Comparison of ENCODE assay signal across 13 cellular contexts in genomic region chr19:34274284-34274826, GRCh38. TPM values are rescaled to one million over a fixed set of nuclear protein-coding genes. Genes with fewer than 3 reads are reported as not detected.
A peak's percentile ranks its signal among the peaks of the same experiment; 100 is the strongest.
DNase-seq lines count a peak whose midpoint lies in the region; ATAC-seq, FAIRE-seq and TF ChIP-seq lines count a peak whose summit lies in the region.
"Had no signal": no experiment of that assay in that cellular context is flagged by ENCODE, and none has a peak within 500 bp of the region (broad histone marks: within the 10 kb centered on the region; RNA-seq: fewer than 3 reads in every experiment).

No MANE protein-coding gene starts in this region.

- no peaks in the 10 kb centered on the region for H3K9me3 Mint-ChIP-seq in activated CD8-positive, alpha-beta T cell treated with anti-CD3 and anti-CD28 coated beads for 36 hours
- H3K9me3 Mint-ChIP-seq in activated CD8-positive, alpha-beta T cell treated with anti-CD3 and anti-CD28 coated beads, Interleukin-2, amount 10 ng/mL, durations not matched to agents 7 days and 5 days (ENCODE audit: insufficient read depth): no peaks in the 10 kb centered on the region

- dilution Hi-C loops in keratinocyte (cut with MboI; ENCODE audit: extremely low pct_ligation_motif_present, low sequenced_read_pairs): no loop called here

- no peak overlapping the region for H3K9ac ChIP-seq in keratinocyte (ENCODE audit: control insufficient read depth, extremely low read depth, insufficient read depth, low read length)

- POLR2A ChIA-PET in activated CD8-positive, alpha-beta T cell treated with anti-CD3 and anti-CD28 coated beads for 36 hours (lab: Charles Lee): no interaction called here
- POLR2A ChIA-PET in activated CD8-positive, alpha-beta T cell treated with anti-CD3 and anti-CD28 coated beads, Interleukin-2, amount 10 ng/mL, durations not matched to agents 7 days and 5 days (lab: Charles Lee): no interaction called here

- peak; percentile 13 for FAIRE-seq in keratinocyte (lab: Jason Lieb, UNC)

- peaks cover 28% of the 10 kb centered on the region for H3K79me2 ChIP-seq in keratinocyte (ENCODE audit: control insufficient read depth, insufficient read depth, low read length)

- no peak for TF ChIP-seq CTCF in activated CD8-positive, alpha-beta T cell treated with anti-CD3 and anti-CD28 coated beads for 36 hours (IDR thresholded peaks at IDR 0.05)
- TF ChIP-seq CTCF in keratinocyte (optimal IDR thresholded peaks at IDR 0.05 in 1 of 3, IDR thresholded peaks at IDR 0.05 in 1 of 3, conservative IDR thresholded peaks at IDR 0.05 in 1 of 3; ENCODE audit: extremely low read depth in 1 of 3, insufficient read depth in 2 of 3, low read length in 3 of 3): no peak

- H3K4me3 ChIP-seq in keratinocyte (ENCODE audit: control insufficient read depth in 2 of 3, extremely low read depth in 1 of 3, insufficient read depth in 2 of 3, low read depth in 1 of 3, low read length in 3 of 3): peak overlapping the region in 2 of 3 experiments; percentile 20 to 35

- no peaks in the 10 kb centered on the region for H3K9me3 ChIP-seq in keratinocyte (ENCODE audit: control insufficient read depth, low read depth, low read length)

- peaks cover 1% of the 10 kb centered on the region for H3K36me3 Mint-ChIP-seq in activated CD8-positive, alpha-beta T cell treated with anti-CD3 and anti-CD28 coated beads for 36 hours (ENCODE audit: low read depth)
- H3K36me3 Mint-ChIP-seq in activated CD8-positive, alpha-beta T cell treated with anti-CD3 and anti-CD28 coated beads, Interleukin-2, amount 10 ng/mL, durations not matched to agents 7 days and 5 days (ENCODE audit: low read depth): peaks cover 4% of the 10 kb centered on the region

- peaks cover 0 to 2% of the 10 kb centered on the region in 2 experiments for H3K36me3 ChIP-seq in keratinocyte (ENCODE audit: control insufficient read depth in 2 of 2, extremely low read depth in 1 of 2, insufficient read depth in 2 of 2, low read length in 2 of 2)

- H3K4me3 Mint-ChIP-seq in activated CD8-positive, alpha-beta T cell treated with anti-CD3 and anti-CD28 coated beads for 36 hours: no peak overlapping the region
- H3K4me3 Mint-ChIP-seq in activated CD8-positive, alpha-beta T cell treated with anti-CD3 and anti-CD28 coated beads, Interleukin-2, amount 10 ng/mL, durations not matched to agents 7 days and 5 days: no peak overlapping the region
- H3K4me3 Mint-ChIP-seq: activated naive CD8-positive, alpha-beta T cell had no signal

- ATAC-seq in activated CD8-positive, alpha-beta T cell treated with anti-CD3 and anti-CD28 coated beads for 36 hours: no peak
- no peak for ATAC-seq in activated CD8-positive, alpha-beta T cell treated with anti-CD3 and anti-CD28 coated beads, Interleukin-2, amount 10 ng/mL, durations not matched to agents 7 days and 5 days
- ATAC-seq in GM19397 (IDR thresholded peaks at IDR 0.05; ENCODE audit: unreplicated experiment): no peak
- no peak for ATAC-seq in HG03135 (IDR thresholded peaks at IDR 0.05; ENCODE audit: unreplicated experiment)

- no peaks in the 10 kb centered on the region for H3K27me3 Mint-ChIP-seq in activated CD8-positive, alpha-beta T cell treated with anti-CD3 and anti-CD28 coated beads for 36 hours
- H3K27me3 Mint-ChIP-seq in activated CD8-positive, alpha-beta T cell treated with anti-CD3 and anti-CD28 coated beads, Interleukin-2, amount 10 ng/mL, durations not matched to agents 7 days and 5 days (ENCODE audit: low read depth): no peaks in the 10 kb centered on the region
- H3K27me3 Mint-ChIP-seq: activated naive CD8-positive, alpha-beta T cell had no signal

- H3K27ac Mint-ChIP-seq in activated CD8-positive, alpha-beta T cell treated with anti-CD3 and anti-CD28 coated beads for 36 hours: peak overlapping the region; percentile 1
- H3K27ac Mint-ChIP-seq in activated CD8-positive, alpha-beta T cell treated with anti-CD3 and anti-CD28 coated beads, Interleukin-2, amount 10 ng/mL, durations not matched to agents 7 days and 5 days: no peak overlapping the region

- intact Hi-C loops in activated CD8-positive, alpha-beta T cell treated with anti-CD3 and anti-CD28 coated beads for 36 hours (cut with micrococcal nuclease): no loop called here
- intact Hi-C loops in posterior cingulate gyrus (cut with DNase I): no loop called here

- H3K4me1 Mint-ChIP-seq in activated CD8-positive, alpha-beta T cell treated with anti-CD3 and anti-CD28 coated beads for 36 hours (ENCODE audit: low read depth): peaks cover 51% of the 10 kb centered on the region
- H3K4me1 Mint-ChIP-seq in activated CD8-positive, alpha-beta T cell treated with anti-CD3 and anti-CD28 coated beads, Interleukin-2, amount 10 ng/mL, durations not matched to agents 7 days and 5 days (ENCODE audit: low read depth): peaks cover 14% of the 10 kb centered on the region

- peak overlapping the region; percentile 60 for H3K4me2 ChIP-seq in keratinocyte (ENCODE audit: control insufficient read depth, extremely low read depth, insufficient read depth, low read depth, low read length)

- no peak for DNase-seq in activated CD8-positive, alpha-beta T cell treated with anti-CD3 and anti-CD28 coated beads for 36 hours
- no peak for DNase-seq in activated CD8-positive, alpha-beta T cell treated with anti-CD3 and anti-CD28 coated beads, Interleukin-2, amount 10 ng/mL, durations not matched to agents 7 days and 5 days
- DNase-seq in amniotic epithelial cell (ENCODE audit: low read depth) (peak; percentile 71), keratinocyte (ENCODE audit: low read depth, low spot score) (no peak), posterior cingulate gyrus (no peak)
- DNase-seq: activated CD4-positive, alpha-beta T cell treated with anti-CD3 and anti-CD28 coated beads for 4 hours; NCI-H1694 treated with DMSO at 0.1 percent for 48 hours; retina had no signal

- peak overlapping the region; percentile 54 for H3K27ac ChIP-seq in keratinocyte (ENCODE audit: control insufficient read depth, insufficient read depth, low read length)
- peak overlapping the region; percentile 38 for H3K27ac ChIP-seq in temporal lobe (ENCODE audit: low read depth, low read length)
- H3K27ac ChIP-seq: epithelial cell of prostate had no signal

- CTCF ChIA-PET in activated CD8-positive, alpha-beta T cell treated with anti-CD3 and anti-CD28 coated beads for 36 hours (lab: Charles Lee): interaction anchor here (1.7 to 1.9 kb wide), 2 partner anchors 14 to 53 kb away, joined by 5 to 7 read pairs; no protein-coding TSS in a partner anchor
- CTCF ChIA-PET in activated CD8-positive, alpha-beta T cell treated with anti-CD3 and anti-CD28 coated beads, Interleukin-2, amount 10 ng/mL, durations not matched to agents 7 days and 5 days (lab: Charles Lee): no interaction called here

- H3K4me1 ChIP-seq in keratinocyte (ENCODE audit: control insufficient read depth, extremely low read depth, insufficient read depth, low read length): peaks cover 35% of the 10 kb centered on the region

- H3K9me1 ChIP-seq in keratinocyte (ENCODE audit: control insufficient read depth, extremely low read depth, insufficient read depth, low read length): peaks cover 3% of the 10 kb centered on the region

- H4K20me1 ChIP-seq in keratinocyte (ENCODE audit: control insufficient read depth, extremely low read depth, insufficient read depth, low read length): no peaks in the 10 kb centered on the region

- no peak overlapping the region for H2AFZ ChIP-seq in keratinocyte (ENCODE audit: control insufficient read depth, low read length)

- no peaks in the 10 kb centered on the region for H3K27me3 ChIP-seq in keratinocyte (ENCODE audit: control insufficient read depth, extremely low read depth, insufficient read depth, low read length)

RNA-seq across cellular contexts. Expression of gene GARRE1, which starts 20.0 kb away (rescaled TPM):
- 1 to 10 TPM; 7.2 to 8.1 TPM for total RNA-seq in activated CD8-positive, alpha-beta T cell treated with anti-CD3 and anti-CD28 coated beads for 36 hours
- total RNA-seq in activated CD8-positive, alpha-beta T cell treated with anti-CD3 and anti-CD28 coated beads, Interleukin-2, amount 10 ng/mL, durations not matched to agents 7 days and 5 days: 1 to 10 TPM; 6.3 to 8.3 TPM
- 4.9 to 5.7 TPM (median 5.1 TPM) in 3 replicates for polyA plus RNA-seq in keratinocyte
- polyA plus RNA-seq in keratinocyte (2011; ENCODE audit: low read depth): 7.6 TPM
- 3.5 and 4.5 TPM in 2 replicates for polyA plus RNA-seq in keratinocyte (2011; cell fraction: cytosol; rRNA removed)
- polyA plus RNA-seq in keratinocyte (2011; cell fraction: nucleus; rRNA removed): 12.5 and 12.8 TPM in 2 replicates
- polyA plus RNA-seq in keratinocyte (2012; ENCODE audit: low replicate concordance): 5.4 and 9.7 TPM in 2 replicates
- 7.6 to 8.4 TPM (median 8.1 TPM) in 3 replicates for polyA minus RNA-seq in keratinocyte
- polyA minus RNA-seq in keratinocyte (2011; cell fraction: cytosol; rRNA and poly(A)+ RNA removed): 5.4 TPM
- polyA minus RNA-seq in keratinocyte (2011; cell fraction: nucleus; rRNA and poly(A)+ RNA removed): 11.6 and 15.8 TPM in 2 replicates
- 15.5 TPM for total RNA-seq in temporal lobe
